Comparison of ENCODE assay signal across 10 cellular contexts in genomic region chrX:65926095-65927019, GRCh38.
DNase-seq lines count a peak whose midpoint lies in the region; ATAC-seq, FAIRE-seq and TF ChIP-seq lines count a peak whose summit lies in the region.
"Had no signal": no experiment of that assay in that cellular context is flagged by ENCODE, and none has a peak within 500 bp of the region (broad histone marks: within the 10 kb centered on the region; RNA-seq: fewer than 3 reads in every experiment).

No MANE protein-coding gene starts in this region.

- peak; percentile 71 for FAIRE-seq in GM12892 (lab: Jason Lieb, UNC)

- no peak for TF ChIP-seq POLR2A in GM12892 (IDR thresholded peaks at IDR 0.05; ENCODE audit: low read depth, low read length)

- H3K9ac ChIP-seq in colonic mucosa (ENCODE audit: low read depth in 2 of 2, low read length in 2 of 2): no peak overlapping the region
- H3K9ac ChIP-seq: parathyroid adenoma had no signal

- intact Hi-C loops in colonic mucosa (cut with DNase I): no loop called here

- no peaks in the 10 kb centered on the region for H3K9me3 ChIP-seq in effector memory CD4-positive, alpha-beta T cell (ENCODE audit: control insufficient read depth, low read length)
- H3K9me3 ChIP-seq in colonic mucosa: no peaks in the 10 kb centered on the region

- no peaks in the 10 kb centered on the region for H3K36me3 ChIP-seq in effector memory CD4-positive, alpha-beta T cell (ENCODE audit: control insufficient read depth, insufficient read depth, low read length)
- no peaks in the 10 kb centered on the region for H3K36me3 ChIP-seq in colonic mucosa
- H3K36me3 ChIP-seq in H7 (replicated peaks; ENCODE audit: control insufficient read depth, insufficient read depth, low read length): no peaks in the 10 kb centered on the region

- peak; percentile 70 for ATAC-seq in HG02938 (IDR thresholded peaks at IDR 0.05; ENCODE audit: unreplicated experiment)
- ATAC-seq: Panc1 had no signal

- H3K4me3 ChIP-seq in effector memory CD4-positive, alpha-beta T cell (ENCODE audit: insufficient read depth, low read depth, low read length, poor library complexity, severe bottlenecking): peak overlapping the region; percentile 29
- H3K4me3 ChIP-seq in colonic mucosa: no peak overlapping the region
- H3K4me3 ChIP-seq in H7 (ENCODE audit: insufficient read depth, low read depth, low read length): no peak overlapping the region

- no peak for TF ChIP-seq CTCF in colonic mucosa (IDR thresholded peaks at IDR 0.05)

- H3K27ac ChIP-seq in effector memory CD4-positive, alpha-beta T cell (ENCODE audit: insufficient read depth, low read length, poor library complexity, severe bottlenecking): peak overlapping the region; percentile 45
- H3K27ac ChIP-seq in colonic mucosa: no peak overlapping the region
- H3K27ac ChIP-seq: parathyroid adenoma had no signal

- peaks cover 19% of the 10 kb centered on the region for H3K4me1 ChIP-seq in effector memory CD4-positive, alpha-beta T cell (ENCODE audit: control insufficient read depth, insufficient read depth, low read length, poor library complexity, severe bottlenecking)
- H3K4me1 ChIP-seq in colonic mucosa: no peaks in the 10 kb centered on the region
- H3K4me1 ChIP-seq: parathyroid adenoma had no signal

- no peaks in the 10 kb centered on the region for H3K27me3 ChIP-seq in effector memory CD4-positive, alpha-beta T cell (replicated peaks; ENCODE audit: control insufficient read depth, insufficient read depth, low read length, poor library complexity, severe bottlenecking)
- no peaks in the 10 kb centered on the region for H3K27me3 ChIP-seq in colonic mucosa
- no peaks in the 10 kb centered on the region for H3K27me3 ChIP-seq in H7 (ENCODE audit: control insufficient read depth, insufficient read depth, low read length)

- no peak for DNase-seq in GM12892 (ENCODE audit: insufficient read length)
- DNase-seq in T follicular helper cell (ENCODE audit: low read depth): peak; percentile 6
- DNase-seq in effector memory CD4-positive, alpha-beta T cell: peak in 2 of 3 donors; percentile 2 to 20
- no peak for DNase-seq in colonic mucosa
- no peak for DNase-seq in COLO829 (ENCODE audit: low spot score)
- DNase-seq in H7: no peak
- DNase-seq in HUDEP-2 (lab: John Stamatoyannopoulos, UW; ENCODE audit: unreplicated experiment in 76 of 76): no peak

Comparison
In these comparisons a context has a peak if more than half of its experiments do, and no peak if none do; other contexts are left out.
1. DNase-seq: peak in T follicular helper cell (single experiment) and effector memory CD4-positive, alpha-beta T cell (2 of 3); none in GM12892 (single experiment), colonic mucosa (single experiment), COLO829 (single experiment), H7 (single experiment) and HUDEP-2 (0 of 76).